In the genomic region with DNA sequence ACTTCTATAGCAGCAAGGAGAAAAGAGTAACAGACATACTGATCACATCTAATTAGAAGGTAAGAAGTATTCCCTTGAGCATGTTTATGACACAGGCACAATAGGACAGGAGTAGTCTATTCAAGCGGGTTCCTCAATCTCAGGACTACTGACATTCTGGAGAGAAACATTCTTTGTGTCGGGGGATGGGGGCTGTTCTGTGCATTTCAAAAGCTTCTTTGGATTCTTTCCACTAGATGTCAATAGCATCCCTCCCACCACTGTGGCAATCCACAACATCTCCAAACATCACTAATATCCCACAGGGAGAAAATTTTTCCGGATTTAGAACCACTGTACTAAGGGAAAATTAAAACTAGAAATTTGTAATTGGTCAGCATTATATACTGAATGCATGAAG, we compare ENCODE assay signal across 16 cellular contexts. TPM values are rescaled to one million over a fixed set of nuclear protein-coding genes. Genes with fewer than 3 reads are reported as not detected.
A peak's percentile ranks its signal among the peaks of the same experiment; 100 is the strongest.
DNase-seq lines count a peak whose midpoint lies in the region; ATAC-seq, FAIRE-seq and TF ChIP-seq lines count a peak whose summit lies in the region.
"Had no signal": no experiment of that assay in that cellular context is flagged by ENCODE, and none has a peak within 500 bp of the region (broad histone marks: within the 10 kb centered on the region; RNA-seq: fewer than 3 reads in every experiment).

No MANE protein-coding gene starts in this region.

- ATAC-seq in GM21526 (IDR thresholded peaks at IDR 0.05; ENCODE audit: low FRiP score, unreplicated experiment) (no peak), HG03135 (IDR thresholded peaks at IDR 0.05; ENCODE audit: unreplicated experiment) (no peak), aorta (ENCODE audit: low FRiP score) (no peak)
- ATAC-seq: activated T-cell treated with anti-CD3 and anti-CD28 coated beads, Interleukin-2, amount 50 U/mL, for 72 hours; left lung; stimulated activated effector memory CD8-positive, alpha-beta T cell treated with anti-CD3 and anti-CD28 coated beads, Interleukin-12 subunit alpha, Interleukin-12 subunit beta, amount 100 ng/mL, for 72 hours had no signal

- TF ChIP-seq CTCF in HFFc6 (IDR thresholded peaks at IDR 0.05) = peak; percentile 41; the same call in 1 of the 2 replicates
- TF ChIP-seq CTCF in bronchial epithelial cell (IDR thresholded peaks at IDR 0.05; ENCODE audit: insufficient read depth, low read length, severe bottlenecking) = peak; percentile 7

- H3K4me1 ChIP-seq in mesenchymal stem cell (ENCODE audit: control insufficient read depth, insufficient read depth, low read depth, low read length) (no peaks in the 10 kb centered on the region), aorta (ENCODE audit: control insufficient read depth in 1 of 2, insufficient read depth in 2 of 2, low read length in 2 of 2) (no peaks in the 10 kb centered on the region)
- H3K4me1 ChIP-seq: left lung had no signal

- no peak overlapping the region for H2BK5ac ChIP-seq in mesenchymal stem cell (ENCODE audit: low read depth, low read length, poor library complexity, severe bottlenecking)

- no peak overlapping the region for H2AFZ ChIP-seq in mesenchymal stem cell (ENCODE audit: low read depth, low read length)

- no peak overlapping the region for H3K4ac ChIP-seq in mesenchymal stem cell (ENCODE audit: low read depth in 1 of 2, low read length in 2 of 2)

- no peak overlapping the region for H3K23ac ChIP-seq in mesenchymal stem cell (ENCODE audit: low read length in 2 of 2)

- 0 out of 2 replicates have a peak, but pooled peaks cover 3% of the 10 kb centered on the region for H3K36me3 Mint-ChIP-seq in HFFc6 (ENCODE audit: low read depth)
- H3K36me3 Mint-ChIP-seq: stimulated activated effector memory CD8-positive, alpha-beta T cell treated with anti-CD3 and anti-CD28 coated beads, Interleukin-12 subunit alpha, Interleukin-12 subunit beta, amount 100 ng/mL, for 72 hours had no signal

- no peak overlapping the region for H3K4me3 Mint-ChIP-seq in HFFc6
- H3K4me3 Mint-ChIP-seq: activated T-cell treated with anti-CD3 and anti-CD28 coated beads, Interleukin-2, amount 50 U/mL, for 72 hours; CD4-positive, alpha-beta T cell; stimulated activated effector memory CD8-positive, alpha-beta T cell treated with anti-CD3 and anti-CD28 coated beads, Interleukin-12 subunit alpha, Interleukin-12 subunit beta, amount 100 ng/mL, for 72 hours had no signal

- H3K4me1 Mint-ChIP-seq in HFFc6 (ENCODE audit: low read depth) = no peaks in the 10 kb centered on the region
- H3K4me1 Mint-ChIP-seq: stimulated activated effector memory CD8-positive, alpha-beta T cell treated with anti-CD3 and anti-CD28 coated beads, Interleukin-12 subunit alpha, Interleukin-12 subunit beta, amount 100 ng/mL, for 72 hours had no signal

- 100% methylated on average over 1 of the region's 3 CpGs for WGBS in mesenchymal stem cell
- WGBS in aorta, 2 donors = 80 to 81% methylated on average over 3 of the region's 3 CpGs

- no peak overlapping the region for H2BK15ac ChIP-seq in mesenchymal stem cell (ENCODE audit: low read depth, poor library complexity, severe bottlenecking)

- H3K14ac ChIP-seq in mesenchymal stem cell (ENCODE audit: low read length in 2 of 2) = no peak overlapping the region

- no peak overlapping the region for H3K4me2 ChIP-seq in mesenchymal stem cell (ENCODE audit: low read length, poor library complexity, severe bottlenecking)

- peak; percentile 5 for DNase-seq in COR-L47 (lab: John Stamatoyannopoulos, UW)
- DNase-seq in HFFc6 = no peak
- no peak for DNase-seq in bronchial epithelial cell (ENCODE audit: low read depth)
- peak; percentile 51 for DNase-seq in mesenchymal stem cell
- DNase-seq in HuH-7.5 (ENCODE audit: low spot score) = no peak
- DNase-seq in aorta = no peak
- DNase-seq: activated CD4-positive, CD25-positive, alpha-beta regulatory T cell treated with anti-CD3 and anti-CD28 coated beads, Interleukin-2, amount 50 U/mL, for 72 hours; activated T-cell treated with anti-CD3 and anti-CD28 coated beads, Interleukin-2, amount 50 U/mL, for 72 hours; CD4-positive, alpha-beta T cell; GOT3; KBM-7; left lung; nucleus accumbens had no signal

- peaks cover 5% of the 10 kb centered on the region; the same call in 1 of the 2 replicates for H3K9me3 Mint-ChIP-seq in HFFc6
- H3K9me3 Mint-ChIP-seq: CD4-positive, alpha-beta T cell had no signal

- no peak overlapping the region for H2BK120ac ChIP-seq in mesenchymal stem cell (ENCODE audit: low read depth, low read length)

- H3K79me1 ChIP-seq in mesenchymal stem cell (replicated peaks; ENCODE audit: low read length, poor library complexity, severe bottlenecking) = no peaks in the 10 kb centered on the region

- no peak overlapping the region for H4K8ac ChIP-seq in mesenchymal stem cell (ENCODE audit: low read length)

- no peak overlapping the region for H4K91ac ChIP-seq in mesenchymal stem cell (ENCODE audit: low read length)

- no peaks in the 10 kb centered on the region for H3K27me3 ChIP-seq in bronchial epithelial cell (ENCODE audit: control insufficient read depth, insufficient read depth, low read length)
- H3K27me3 ChIP-seq in mesenchymal stem cell (ENCODE audit: control insufficient read depth in 1 of 2, insufficient read depth in 1 of 2, low read length in 2 of 2) = no peaks in the 10 kb centered on the region
- no peaks in the 10 kb centered on the region for H3K27me3 ChIP-seq in aorta (ENCODE audit: control insufficient read depth in 1 of 2, insufficient read depth in 2 of 2, low read length in 1 of 2)
- H3K27me3 ChIP-seq: left lung had no signal

- H3K27me3 Mint-ChIP-seq in HFFc6 (ENCODE audit: insufficient read depth) = peaks cover 5% of the 10 kb centered on the region; the same call in 1 of the 2 replicates
- H3K27me3 Mint-ChIP-seq: CD4-positive, alpha-beta T cell had no signal

- H2AK5ac ChIP-seq in mesenchymal stem cell (ENCODE audit: low read length, severe bottlenecking) = no peak overlapping the region

- FAIRE-seq in bronchial epithelial cell (lab: Jason Lieb, UNC) = no peak

- H3K9me3 ChIP-seq in mesenchymal stem cell (ENCODE audit: control insufficient read depth, low read length) (no peaks in the 10 kb centered on the region), aorta (ENCODE audit: control insufficient read depth, low read length) (no peaks in the 10 kb centered on the region)
- H3K9me3 ChIP-seq: left lung had no signal

- H3K27ac Mint-ChIP-seq in HFFc6 = no peak overlapping the region
- H3K27ac Mint-ChIP-seq: activated T-cell treated with anti-CD3 and anti-CD28 coated beads, Interleukin-2, amount 50 U/mL, for 72 hours; CD4-positive, alpha-beta T cell; stimulated activated effector memory CD8-positive, alpha-beta T cell treated with anti-CD3 and anti-CD28 coated beads, Interleukin-12 subunit alpha, Interleukin-12 subunit beta, amount 100 ng/mL, for 72 hours had no signal

- H3K36me3 ChIP-seq in bronchial epithelial cell (ENCODE audit: control insufficient read depth, insufficient read depth, low read length) = no peaks in the 10 kb centered on the region
- no peaks in the 10 kb centered on the region for H3K36me3 ChIP-seq in mesenchymal stem cell (ENCODE audit: control insufficient read depth in 1 of 2, insufficient read depth in 2 of 2, low read depth in 1 of 2, low read length in 2 of 2)
- H3K36me3 ChIP-seq in aorta (ENCODE audit: control insufficient read depth in 1 of 2, insufficient read depth in 2 of 2, low read length in 1 of 2) = no peaks in the 10 kb centered on the region
- H3K36me3 ChIP-seq: left lung had no signal

- H3K18ac ChIP-seq in mesenchymal stem cell (ENCODE audit: low read depth in 1 of 2, low read length in 2 of 2) = no peak overlapping the region

- H3K4me3 ChIP-seq in bronchial epithelial cell (ENCODE audit: low read depth, low read length) (no peak overlapping the region), mesenchymal stem cell (ENCODE audit: insufficient read depth in 1 of 2, low read depth in 1 of 2, low read length in 2 of 2) (no peak overlapping the region), aorta (ENCODE audit: low read length in 2 of 2) (no peak overlapping the region)
- H3K4me3 ChIP-seq: left lung had no signal

- no peak overlapping the region for H3K27ac ChIP-seq in mesenchymal stem cell (ENCODE audit: low read length, poor library complexity, severe bottlenecking)
- H3K27ac ChIP-seq in aorta (ENCODE audit: low read depth in 1 of 2, low read length in 2 of 2) = no peak overlapping the region
- H3K27ac ChIP-seq: left lung had no signal

- no peak overlapping the region for H3K9ac ChIP-seq in mesenchymal stem cell (ENCODE audit: low read length)

- no peak overlapping the region for H2BK12ac ChIP-seq in mesenchymal stem cell (ENCODE audit: low read length in 2 of 2)

- intact Hi-C loops in aorta (cut with DNase I) = no loop called here

RNA-seq across cellular contexts. Expression of a gene that starts 56.9 kb away (rescaled TPM):
- total RNA-seq in HFFc6 (2021; fragmentation: NEBNext Ultra II Directional; extraction: Animal tissue kit (Norgen Biotek cat#: 25700)) = 10 to 100 TPM in 1 of 6 experiments, 1 to 10 TPM in 5; 5.5 to 13.7 (median 6.7) TPM
- 0.26 TPM in 1 of 2 replicates, not detected in the other for total RNA-seq in bronchial epithelial cell
- 5.6 TPM for polyA plus RNA-seq in mesenchymal stem cell (2013, experiment 1 of 2)
- 5.6 TPM for polyA plus RNA-seq in mesenchymal stem cell (2013, experiment 2 of 2)
- total RNA-seq in aorta = 10 to 100 TPM; 14.5 to 20.4 TPM
- 1 to 10 TPM in 1 of 2 donors, under 1 TPM in 1; 0.38 to 1.7 TPM for polyA plus RNA-seq in aorta
- total RNA-seq: activated T-cell treated with anti-CD3 and anti-CD28 coated beads, Interleukin-2, amount 50 U/mL, for 72 hours; CD4-positive, alpha-beta T cell had no signal

Comparison
In these comparisons a context has a peak if more than half of its experiments do, and no peak if none do; other contexts are left out.
1. DNase-seq: peak in COR-L47 (single experiment) and mesenchymal stem cell (single experiment); none in HFFc6 (single experiment), bronchial epithelial cell (single experiment), HuH-7.5 (single experiment) and aorta (0 of 2).